ENCODE assay signal across 22 cellular contexts in the genomic region with DNA sequence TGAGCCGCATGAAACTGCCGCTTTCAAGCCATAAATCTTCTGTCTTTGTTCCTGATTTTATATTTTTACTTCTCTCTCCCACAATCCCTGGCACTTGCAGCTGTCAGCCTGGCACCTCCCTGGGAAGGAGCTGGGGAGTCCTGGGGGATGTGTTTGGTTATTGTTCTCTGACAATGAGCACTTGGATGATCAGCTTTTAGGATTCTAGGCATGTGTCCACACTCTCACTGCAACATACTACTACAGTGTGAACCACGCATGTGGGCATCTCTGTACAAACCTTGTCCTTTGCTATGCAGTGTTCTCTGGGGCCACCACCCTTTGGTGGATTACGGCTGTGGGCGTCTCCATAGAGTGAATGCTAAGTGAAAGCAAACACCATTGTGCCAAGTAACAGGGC.
DNase-seq lines count a peak whose midpoint lies in the region; ATAC-seq and TF ChIP-seq lines count a peak whose summit lies in the region.
"Had no signal": no experiment of that assay in that cellular context is flagged by ENCODE, and none has a peak within 500 bp of the region (broad histone marks: within the 10 kb centered on the region; RNA-seq: fewer than 3 reads in every experiment).

No MANE protein-coding gene starts in this region.

- no peaks in the 10 kb centered on the region for H3K9me3 ChIP-seq in heart right ventricle

- ATAC-seq in HG02938 (IDR thresholded peaks at IDR 0.05; ENCODE audit: unreplicated experiment) (no peak), heart right ventricle (no peak)
- ATAC-seq: Panc1, Right ventricle myocardium inferior had no signal

- H3K27me3 ChIP-seq in heart right ventricle, result peaks cover 0 to 37% (median 26%) of the 10 kb centered on the region in 7 donors

- H3K27ac ChIP-seq in angular gyrus (ENCODE audit: low read depth, low read length) (peak overlapping the region; percentile 83), heart right ventricle (no peak overlapping the region)
- H3K27ac ChIP-seq: HL-60, SK-N-MC had no signal

- peak in 10 of 14 donors; percentile 6 to 71 (median 42) for DNase-seq in C1 segment of cervical spinal cord (lab: John Stamatoyannopoulos, UW)
- peak; percentile 55 to 84 for DNase-seq in hippocampal formation (lab: John Stamatoyannopoulos, UW)
- peak; percentile 52 for DNase-seq in occipital lobe (lab: John Stamatoyannopoulos, UW)
- DNase-seq in stimulated activated CD4-positive, alpha-beta T cell treated with anti-CD3 and anti-CD28 coated beads, Interleukin-2, amount 100 ng/mL, for 48 hours, result no peak
- no peak for DNase-seq in NCI-H82 treated with DMSO at 0.1 percent for 48 hours (lab: John Stamatoyannopoulos, UW; ENCODE audit: unreplicated experiment)
- DNase-seq in heart right ventricle, result no peak
- DNase-seq: COR-L47, DMS153, H7, Kasumi-1, MM.1S, NCI-H1092 treated with DMSO at 0.1 percent for 48 hours, NCI-H1694 treated with DMSO at 0.1 percent for 48 hours, NCI-H2171, NCI-H446, NCI-H82 had no signal

- no peak for TF ChIP-seq CTCF in heart right ventricle (IDR thresholded peaks at IDR 0.05)

- 81 to 89% methylated on average over 5 of the region's 5 CpGs for WGBS in heart right ventricle, 2 donors

- intact Hi-C loops in heart right ventricle (cut with DNase I), result loop anchor here in 8 of 10 donors (5.0 to 10.0 kb wide), 4 partner anchors 203 to 613 kb away; no protein-coding TSS in a partner anchor

- no peak overlapping the region for H3K4me3 ChIP-seq in heart right ventricle
- H3K4me3 ChIP-seq: SK-N-MC had no signal

- no peaks in the 10 kb centered on the region for H3K36me3 ChIP-seq in heart right ventricle

- no peaks in the 10 kb centered on the region for H3K4me1 ChIP-seq in heart right ventricle

Comparison
In these comparisons a context has a peak if more than half of its experiments do, and no peak if none do; other contexts are left out.
1. DNase-seq: peak in C1 segment of cervical spinal cord (10 of 14), hippocampal formation (2 of 2) and occipital lobe (single experiment); none in stimulated activated CD4-positive, alpha-beta T cell treated with anti-CD3 and anti-CD28 coated beads, Interleukin-2, amount 100 ng/mL, for 48 hours (0 of 2), NCI-H82 treated with DMSO at 0.1 percent for 48 hours (single experiment) and heart right ventricle (0 of 2).